12 cellular contexts compared by ENCODE assay signal in the genomic region with DNA sequence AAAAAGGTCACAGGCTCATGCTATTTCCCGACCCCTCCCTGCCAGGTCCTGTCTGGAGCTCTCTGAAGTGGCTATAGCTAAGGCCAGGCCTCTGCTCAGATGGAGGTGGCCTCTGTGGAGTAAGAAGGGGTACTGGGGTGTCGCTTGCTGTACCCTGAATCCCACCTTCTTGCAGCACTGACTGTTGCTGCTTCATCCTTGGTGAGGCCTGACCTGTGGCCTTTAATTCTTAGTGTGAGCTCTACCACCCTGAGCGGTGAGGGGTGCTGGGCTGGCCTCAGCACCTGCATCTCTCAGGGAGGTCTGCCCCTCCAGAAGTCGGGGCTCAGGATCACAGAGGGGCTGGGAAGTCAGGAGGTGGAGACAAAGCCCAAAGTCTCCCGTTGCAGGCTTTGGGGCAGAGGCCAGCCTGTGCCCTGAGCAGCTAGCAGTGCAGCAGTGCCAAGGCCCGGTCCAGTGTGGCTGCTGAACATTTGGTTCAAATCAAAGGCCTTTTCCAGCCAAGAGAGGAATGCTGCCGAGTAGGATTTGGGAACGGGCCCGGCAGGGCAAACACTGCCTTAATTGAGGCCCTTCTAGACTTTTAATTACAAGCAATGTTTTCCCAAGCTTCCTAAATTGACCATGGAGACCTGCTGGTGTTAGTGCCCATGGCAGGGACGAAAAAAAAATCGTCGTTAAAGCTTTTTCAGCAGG.
DNase-seq lines count a peak whose midpoint lies in the region; ATAC-seq, FAIRE-seq and TF ChIP-seq lines count a peak whose summit lies in the region.
"Had no signal": no experiment of that assay in that cellular context is flagged by ENCODE, and none has a peak within 500 bp of the region (broad histone marks: within the 10 kb centered on the region; RNA-seq: fewer than 3 reads in every experiment).

No MANE protein-coding gene starts in this region.

- H3K27me3 Mint-ChIP-seq in activated T-helper 1 cell treated with anti-CD3 and anti-CD28 coated beads, Interleukin-12 subunit alpha, Interleukin-12 subunit beta, Interleukin-2, Interleukin-4 antibody, amounts not matched to agents 30 ng/mL and 10 ng/mL and 1 ng/mL, durations not matched to agents 14 hours and 24 hours and 36 hours (ENCODE audit: insufficient read depth), result peaks cover 3% of the 10 kb centered on the region
- H3K27me3 Mint-ChIP-seq in natural killer cell treated with Interleukin-12 subunit alpha and Interleukin-12 subunit beta and Interleukin-15 and Interleukin-18, amount 100 ng/mL, for 72 hours, result no peaks in the 10 kb centered on the region

- H4K20me1 ChIP-seq in endothelial cell of umbilical vein (replicated peaks; ENCODE audit: control insufficient read depth, extremely low read depth, insufficient read depth, low read length), result no peaks in the 10 kb centered on the region

- H2AFZ ChIP-seq in endothelial cell of umbilical vein (ENCODE audit: low read depth, low read length), result peak overlapping the region; percentile 26

- H3K4me1 ChIP-seq in endothelial cell of umbilical vein (ENCODE audit: control insufficient read depth, extremely low read depth, insufficient read depth, low read length) (peaks cover 53% of the 10 kb centered on the region), mucosa of stomach (ENCODE audit: control insufficient read depth, insufficient read depth, low read length) (peaks cover 78% of the 10 kb centered on the region), upper lobe of right lung (peaks cover 80% of the 10 kb centered on the region)

- no peak overlapping the region for H3K4me2 ChIP-seq in endothelial cell of umbilical vein (ENCODE audit: insufficient read depth, low read length)

- ATAC-seq in upper lobe of right lung (peak; percentile 22), GM21367 (IDR thresholded peaks at IDR 0.05; ENCODE audit: unreplicated experiment) (no peak)
- ATAC-seq in natural killer cell treated with Interleukin-12 subunit alpha and Interleukin-12 subunit beta and Interleukin-15 and Interleukin-18, amount 100 ng/mL, for 72 hours, result no peak

- no peak for TF ChIP-seq CTCF in endothelial cell of umbilical vein (IDR thresholded peaks at IDR 0.05; ENCODE audit: extremely low read depth in 1 of 2, insufficient read depth in 1 of 2, low read depth in 1 of 2, low read length in 2 of 2)
- TF ChIP-seq CTCF in upper lobe of right lung (IDR thresholded peaks at IDR 0.05), result no peak

- FAIRE-seq in endothelial cell of umbilical vein (lab: Jason Lieb, UNC), result peak; percentile 35
- FAIRE-seq: islet of Langerhans had no signal

- intact Hi-C loops in endothelial cell of umbilical vein (cut with micrococcal nuclease) (no loop called here), upper lobe of right lung (cut with DNase I) (no loop called here)
- intact Hi-C loops in activated T-helper 1 cell treated with anti-CD3 and anti-CD28 coated beads, Interleukin-12 subunit alpha, Interleukin-12 subunit beta, Interleukin-2, Interleukin-4 antibody, amounts not matched to agents 30 ng/mL and 10 ng/mL and 1 ng/mL, durations not matched to agents 14 hours and 24 hours and 36 hours (cut with micrococcal nuclease), result loop anchor here (10.0 kb wide), 1 partner anchor 71 kb away; no protein-coding TSS in a partner anchor

- H3K36me3 ChIP-seq in endothelial cell of umbilical vein (ENCODE audit: control insufficient read depth in 2 of 2, extremely low read depth in 1 of 2, insufficient read depth in 2 of 2, low read length in 2 of 2), result no peaks in the 10 kb centered on the region
- H3K36me3 ChIP-seq in mucosa of stomach (ENCODE audit: control insufficient read depth, insufficient read depth, low read length), result no peaks in the 10 kb centered on the region
- no peaks in the 10 kb centered on the region for H3K36me3 ChIP-seq in upper lobe of right lung

- H3K9me1 ChIP-seq in endothelial cell of umbilical vein (replicated peaks; ENCODE audit: control insufficient read depth, extremely low read depth, insufficient read depth, low read length), result no peaks in the 10 kb centered on the region

- H3K36me3 Mint-ChIP-seq in activated T-helper 1 cell treated with anti-CD3 and anti-CD28 coated beads, Interleukin-12 subunit alpha, Interleukin-12 subunit beta, Interleukin-2, Interleukin-4 antibody, amounts not matched to agents 30 ng/mL and 10 ng/mL and 1 ng/mL, durations not matched to agents 14 hours and 24 hours and 36 hours (ENCODE audit: low read depth), result no peaks in the 10 kb centered on the region
- no peaks in the 10 kb centered on the region for H3K36me3 Mint-ChIP-seq in natural killer cell treated with Interleukin-12 subunit alpha and Interleukin-12 subunit beta and Interleukin-15 and Interleukin-18, amount 100 ng/mL, for 72 hours

- H3K27me3 ChIP-seq in endothelial cell of umbilical vein (ENCODE audit: control insufficient read depth in 2 of 2, insufficient read depth in 2 of 2, low read length in 2 of 2) (no peaks in the 10 kb centered on the region), mucosa of stomach (ENCODE audit: control insufficient read depth, insufficient read depth, low read length) (no peaks in the 10 kb centered on the region), upper lobe of right lung (no peaks in the 10 kb centered on the region)

- H3K4me3 ChIP-seq in endothelial cell of umbilical vein (replicated peaks in 1 of 3; ENCODE audit: insufficient read depth in 1 of 3, low read depth in 1 of 3, low read length in 3 of 3) (no peak overlapping the region), mucosa of stomach (ENCODE audit: low read length) (no peak overlapping the region), upper lobe of right lung (no peak overlapping the region)
- H3K4me3 ChIP-seq: SK-N-MC had no signal

- H3K9me3 Mint-ChIP-seq in activated T-helper 1 cell treated with anti-CD3 and anti-CD28 coated beads, Interleukin-12 subunit alpha, Interleukin-12 subunit beta, Interleukin-2, Interleukin-4 antibody, amounts not matched to agents 30 ng/mL and 10 ng/mL and 1 ng/mL, durations not matched to agents 14 hours and 24 hours and 36 hours, result no peaks in the 10 kb centered on the region
- H3K9me3 Mint-ChIP-seq in natural killer cell treated with Interleukin-12 subunit alpha and Interleukin-12 subunit beta and Interleukin-15 and Interleukin-18, amount 100 ng/mL, for 72 hours, result no peaks in the 10 kb centered on the region

- no peak overlapping the region for H3K4me3 Mint-ChIP-seq in activated T-helper 1 cell treated with anti-CD3 and anti-CD28 coated beads, Interleukin-12 subunit alpha, Interleukin-12 subunit beta, Interleukin-2, Interleukin-4 antibody, amounts not matched to agents 30 ng/mL and 10 ng/mL and 1 ng/mL, durations not matched to agents 14 hours and 24 hours and 36 hours
- H3K4me3 Mint-ChIP-seq in natural killer cell treated with Interleukin-12 subunit alpha and Interleukin-12 subunit beta and Interleukin-15 and Interleukin-18, amount 100 ng/mL, for 72 hours, result no peak overlapping the region

- DNase-seq in DMS79 treated with DMSO at 0.1 percent for 48 hours (lab: John Stamatoyannopoulos, UW) (peak; percentile 59), DMS79 (lab: John Stamatoyannopoulos, UW) (no peak), endothelial cell of umbilical vein (ENCODE audit: low read depth, low spot score) (no peak), upper lobe of right lung (peak; percentile 67)
- DNase-seq in activated T-helper 1 cell treated with anti-CD3 and anti-CD28 coated beads, Interleukin-12 subunit alpha, Interleukin-12 subunit beta, Interleukin-2, Interleukin-4 antibody, amounts not matched to agents 30 ng/mL and 10 ng/mL and 1 ng/mL, durations not matched to agents 14 hours and 24 hours and 36 hours (ENCODE audit: low spot score), result no peak
- DNase-seq in natural killer cell treated with Interleukin-12 subunit alpha and Interleukin-12 subunit beta and Interleukin-15 and Interleukin-18, amount 100 ng/mL, for 72 hours (ENCODE audit: low spot score), result no peak
- DNase-seq: ACHN; activated naive CD4-positive, alpha-beta T cell treated with Interleukin-2 at 50 U/mL for 16 hours had no signal

- POLR2A ChIA-PET in endothelial cell of umbilical vein (lab: Charles Lee), result no interaction called here

- no peaks in the 10 kb centered on the region for H3K4me1 Mint-ChIP-seq in activated T-helper 1 cell treated with anti-CD3 and anti-CD28 coated beads, Interleukin-12 subunit alpha, Interleukin-12 subunit beta, Interleukin-2, Interleukin-4 antibody, amounts not matched to agents 30 ng/mL and 10 ng/mL and 1 ng/mL, durations not matched to agents 14 hours and 24 hours and 36 hours (ENCODE audit: low read depth)
- H3K4me1 Mint-ChIP-seq in natural killer cell treated with Interleukin-12 subunit alpha and Interleukin-12 subunit beta and Interleukin-15 and Interleukin-18, amount 100 ng/mL, for 72 hours (ENCODE audit: low read depth in 2 of 2), result no peaks in the 10 kb centered on the region

- H3K27ac Mint-ChIP-seq in activated T-helper 1 cell treated with anti-CD3 and anti-CD28 coated beads, Interleukin-12 subunit alpha, Interleukin-12 subunit beta, Interleukin-2, Interleukin-4 antibody, amounts not matched to agents 30 ng/mL and 10 ng/mL and 1 ng/mL, durations not matched to agents 14 hours and 24 hours and 36 hours, result no peak overlapping the region
- no peak overlapping the region for H3K27ac Mint-ChIP-seq in natural killer cell treated with Interleukin-12 subunit alpha and Interleukin-12 subunit beta and Interleukin-15 and Interleukin-18, amount 100 ng/mL, for 72 hours

- H3K9me3 ChIP-seq in endothelial cell of umbilical vein (replicated peaks; ENCODE audit: control insufficient read depth, insufficient read depth, low read length) (no peaks in the 10 kb centered on the region), mucosa of stomach (ENCODE audit: control insufficient read depth, low read length) (no peaks in the 10 kb centered on the region), upper lobe of right lung (no peaks in the 10 kb centered on the region)

- BruUV-seq in endothelial cell of umbilical vein (replicated peaks; lab: Mats Ljungman, UMichigan), result no TSS peak

- H3K79me2 ChIP-seq in endothelial cell of umbilical vein (ENCODE audit: control insufficient read depth, insufficient read depth, low read length), result no peaks in the 10 kb centered on the region

- dilution Hi-C loops in endothelial cell of umbilical vein (cut with MboI; ENCODE audit: extremely low pct_ligation_motif_present, low sequenced_read_pairs), result no loop called here

- H3K9ac ChIP-seq in endothelial cell of umbilical vein (replicated peaks; ENCODE audit: extremely low read depth, insufficient read depth, low read length), result no peak overlapping the region
- peak overlapping the region; percentile 54 for H3K9ac ChIP-seq in mucosa of stomach (ENCODE audit: low read length)

- no peak for TF ChIP-seq POLR2A in endothelial cell of umbilical vein (IDR thresholded peaks at IDR 0.05; ENCODE audit: low read depth, low read length)

- peak overlapping the region; percentile 91 for H3K27ac ChIP-seq in endothelial cell of umbilical vein (ENCODE audit: insufficient read depth, low read depth, low read length)
- peak overlapping the region; percentile 86 for H3K27ac ChIP-seq in upper lobe of right lung

- CTCF ChIA-PET in endothelial cell of umbilical vein (lab: Charles Lee), result interaction anchor here (1.4 to 2.6 kb wide), 3 partner anchors 7 to 66 kb away, joined by 3 to 12 read pairs (median 9); no protein-coding TSS in a partner anchor

TF ChIP-seq in endothelial cell of umbilical vein, 7 proteins besides CTCF, POLR2A, EP300 and RAD21 (continues in another document):
- TF ChIP-seq POLR2AphosphoS5 (IDR thresholded peaks at IDR 0.05; ENCODE audit: insufficient read depth, low read depth, low read length) (no peak), JUN (IDR thresholded peaks at IDR 0.05; ENCODE audit: borderline replicate concordance, insufficient read depth, insufficient read length, low read depth) (no peak)

Comparison
In these comparisons a context has a peak if more than half of its experiments do, and no peak if none do; other contexts are left out.
1. DNase-seq: peak in DMS79 treated with DMSO at 0.1 percent for 48 hours (single experiment) and upper lobe of right lung (single experiment); none in DMS79 (single experiment), endothelial cell of umbilical vein (single experiment), activated T-helper 1 cell treated with anti-CD3 and anti-CD28 coated beads, Interleukin-12 subunit alpha, Interleukin-12 subunit beta, Interleukin-2, Interleukin-4 antibody, amounts not matched to agents 30 ng/mL and 10 ng/mL and 1 ng/mL, durations not matched to agents 14 hours and 24 hours and 36 hours (single experiment) and natural killer cell treated with Interleukin-12 subunit alpha and Interleukin-12 subunit beta and Interleukin-15 and Interleukin-18, amount 100 ng/mL, for 72 hours (single experiment).